Comparison of ENCODE assay signal across 8 cellular contexts in genomic region chr1:153260980-153261792, GRCh38. TPM values are rescaled to one million over a fixed set of nuclear protein-coding genes. Genes with fewer than 3 reads are reported as not detected.
DNase-seq lines count a peak whose midpoint lies in the region; ATAC-seq and TF ChIP-seq lines count a peak whose summit lies in the region.

No MANE protein-coding gene starts in this region.

- H3K4me3 Mint-ChIP-seq in IgD-negative memory B cell, result peak overlapping the region; percentile 68 to 93 (median 84)
- H3K4me3 Mint-ChIP-seq in activated naive CD4-positive, alpha-beta T cell treated with anti-CD3 and anti-CD28 coated beads, Interleukin-2, amount 10 ng/mL, durations not matched to agents 7 days and 5 days, result no peak overlapping the region

- H3K4me1 Mint-ChIP-seq in IgD-negative memory B cell, result peaks cover 19 to 21% (median 20%) of the 10 kb centered on the region in 3 donors
- H3K4me1 Mint-ChIP-seq in activated naive CD4-positive, alpha-beta T cell treated with anti-CD3 and anti-CD28 coated beads, Interleukin-2, amount 10 ng/mL, durations not matched to agents 7 days and 5 days, result peaks cover 21% of the 10 kb centered on the region

- DNase-seq in AG20443 (ENCODE audit: low spot score) (peak; percentile 46), left ventricle myocardium superior (peak; percentile 54), spleen (peak; percentile 75), NCI-H510A treated with DMSO at 0.1 percent for 48 hours (lab: John Stamatoyannopoulos, UW) (no peak)
- DNase-seq in activated naive CD4-positive, alpha-beta T cell treated with anti-CD3 and anti-CD28 coated beads, Interleukin-2, amount 10 ng/mL, durations not matched to agents 7 days and 5 days, result peak; percentile 31

- H3K27me3 Mint-ChIP-seq in IgD-negative memory B cell, result peaks cover 36% of the 10 kb centered on the region
- H3K27me3 Mint-ChIP-seq in activated naive CD4-positive, alpha-beta T cell treated with anti-CD3 and anti-CD28 coated beads, Interleukin-2, amount 10 ng/mL, durations not matched to agents 7 days and 5 days, result peaks cover 77% of the 10 kb centered on the region

- no peaks in the 10 kb centered on the region for H3K9me3 Mint-ChIP-seq in IgD-negative memory B cell
- no peaks in the 10 kb centered on the region for H3K9me3 Mint-ChIP-seq in activated naive CD4-positive, alpha-beta T cell treated with anti-CD3 and anti-CD28 coated beads, Interleukin-2, amount 10 ng/mL, durations not matched to agents 7 days and 5 days

- CTCF ChIA-PET in activated naive CD4-positive, alpha-beta T cell treated with anti-CD3 and anti-CD28 coated beads, Interleukin-2, amount 10 ng/mL, durations not matched to agents 7 days and 5 days (lab: Charles Lee), result no interaction called here

- H3K4me3 ChIP-seq in spleen, result peak overlapping the region; percentile 21 to 66 (median 36)

- H3K4me1 ChIP-seq in spleen, result peaks cover 9 to 35% (median 25%) of the 10 kb centered on the region in 6 donors

- no peaks in the 10 kb centered on the region for H3K36me3 ChIP-seq in spleen

- H3K27me3 ChIP-seq in spleen (replicated peaks in 1 of 7), result peaks cover 0 to 71% (median 46%) of the 10 kb centered on the region in 7 donors

- no peaks in the 10 kb centered on the region for H3K9me3 ChIP-seq in spleen

- intact Hi-C loops in left ventricle myocardium superior (cut with micrococcal nuclease) (no loop called here), spleen (cut with DNase I; ENCODE audit: low total_unique reads) (no loop called here)

- ATAC-seq in left ventricle myocardium superior (peak; percentile 71), HG03108 (IDR thresholded peaks at IDR 0.05; ENCODE audit: unreplicated experiment) (no peak), HG03095 (IDR thresholded peaks at IDR 0.05; ENCODE audit: unreplicated experiment) (no peak)

- 1 to 5% (median 2%) methylated on average over 52 to 105 of the region's 105 CpGs for WGBS in spleen, 5 donors

- no peak for TF ChIP-seq CTCF in spleen (IDR thresholded peaks at IDR 0.05 in 8 of 11, conservative IDR thresholded peaks at IDR 0.05 in 3 of 11)

- no peaks in the 10 kb centered on the region for H3K36me3 Mint-ChIP-seq in IgD-negative memory B cell
- peaks cover 2% of the 10 kb centered on the region for H3K36me3 Mint-ChIP-seq in activated naive CD4-positive, alpha-beta T cell treated with anti-CD3 and anti-CD28 coated beads, Interleukin-2, amount 10 ng/mL, durations not matched to agents 7 days and 5 days

- H3K27ac Mint-ChIP-seq in IgD-negative memory B cell, result no peak overlapping the region
- H3K27ac Mint-ChIP-seq in activated naive CD4-positive, alpha-beta T cell treated with anti-CD3 and anti-CD28 coated beads, Interleukin-2, amount 10 ng/mL, durations not matched to agents 7 days and 5 days, result no peak overlapping the region

- no peak for TF ChIP-seq POLR2A in spleen (IDR thresholded peaks at IDR 0.05)

- H3K27ac ChIP-seq in spleen, result peak overlapping the region in 1 of 8 donors; percentile 22

RNA-seq across cellular contexts. Expression of gene LORICRIN, which starts 1.7 kb away (rescaled TPM):
- polyA plus RNA-seq in IgD-negative memory B cell (not detected), spleen (under 1 TPM; 0.38 to 0.83 (median 0.53) TPM)
- total RNA-seq in left ventricle myocardium superior (not detected), spleen (not detected)

RNA-seq across cellular contexts. Expression of gene PRR9, which starts 43.8 kb away (rescaled TPM):
- polyA plus RNA-seq in IgD-negative memory B cell, result not detected
- total RNA-seq in left ventricle myocardium superior, result not detected
- total RNA-seq in spleen, result not detected
- polyA plus RNA-seq in spleen, result not detected

RNA-seq across cellular contexts. Expression of gene PGLYRP3, which starts 51.6 kb away (rescaled TPM):
- polyA plus RNA-seq in IgD-negative memory B cell (not detected), spleen (not detected)
- total RNA-seq in left ventricle myocardium superior (not detected), spleen (not detected)

RNA-seq across cellular contexts. Expression of gene LELP1, which starts 58.0 kb away (rescaled TPM):
- polyA plus RNA-seq in IgD-negative memory B cell (not detected), spleen (not detected)
- total RNA-seq in left ventricle myocardium superior (not detected), spleen (not detected)
